1 cellular context compared by ENCODE assay signal in genomic region chr17:51372345-51373004, GRCh38.
TF ChIP-seq lines count a peak whose summit lies in the region.

No MANE protein-coding gene starts in this region.

TF ChIP-seq in K562, 482 proteins besides CTCF, POLR2A, EP300 and RAD21 (continued from another document and continues in another):
- TF ChIP-seq ZBTB40 (IDR thresholded peaks at IDR 0.05): peak; percentile 84
- TF ChIP-seq ZBTB40 (CRISPR knock-in tag; IDR thresholded peaks at IDR 0.05): no peak
- peak; percentile 86 for TF ChIP-seq GABPB1 (CRISPR knock-in tag; IDR thresholded peaks at IDR 0.05)
- TF ChIP-seq MBD2 (IDR thresholded peaks at IDR 0.05; ENCODE audit: borderline replicate concordance, low read depth): peak; percentile 53; the same call in 1 of the 2 replicates
- TF ChIP-seq POLR2H (tag; IDR thresholded peaks at IDR 0.05; ENCODE audit: low read depth): peak; percentile 51; the same call in 1 of the 2 replicates
- TF ChIP-seq TEAD4 (IDR thresholded peaks at IDR 0.05; ENCODE audit: low read length): peak; percentile 60
- TF ChIP-seq TEAD4 (CRISPR knock-in tag; IDR thresholded peaks at IDR 0.05; ENCODE audit: borderline replicate concordance): no peak
- no peak for TF ChIP-seq TGIF2 (CRISPR knock-in tag; IDR thresholded peaks at IDR 0.05)
- TF ChIP-seq VEZF1 (CRISPR knock-in tag; IDR thresholded peaks at IDR 0.05): peak; percentile 43; the same call in 1 of the 2 replicates
- TF ChIP-seq NFYB (IDR thresholded peaks at IDR 0.05; ENCODE audit: extremely low read depth, insufficient read length): peak; percentile 92
- TF ChIP-seq RUNX1 (IDR thresholded peaks at IDR 0.05; ENCODE audit: low read depth): no peak
- TF ChIP-seq RB1 (IDR thresholded peaks at IDR 0.05; ENCODE audit: low read depth): no peak
- TF ChIP-seq HCFC1 (IDR thresholded peaks at IDR 0.05; ENCODE audit: low read depth, low read length): peak; percentile 89
- no peak for TF ChIP-seq THAP12 (CRISPR knock-in tag; IDR thresholded peaks at IDR 0.05)
- TF ChIP-seq NR4A1 (CRISPR knock-in tag; IDR thresholded peaks at IDR 0.05): no peak
- 0 out of 2 replicates have a peak, but pooled peaks have one; percentile 52 for TF ChIP-seq NR4A1 (tag; IDR thresholded peaks at IDR 0.05)
- peak; percentile 60; the same call in 1 of the 2 replicates for TF ChIP-seq CBX1 (IDR thresholded peaks at IDR 0.05; ENCODE audit: low read depth)
- peak; percentile 60; the same call in 1 of the 2 replicates for TF ChIP-seq ZBTB12 (CRISPR knock-in tag; IDR thresholded peaks at IDR 0.05)
- peak; percentile 32 to 53 for TF ChIP-seq E2F6 (IDR thresholded peaks at IDR 0.05; ENCODE audit: borderline replicate concordance in 1 of 2, extremely low read depth in 1 of 2, insufficient read depth in 1 of 2, insufficient read length in 1 of 2, low read depth in 1 of 2, low read length in 1 of 2, poor library complexity in 1 of 2, severe bottlenecking in 1 of 2)
- peak; percentile 91 for TF ChIP-seq CREM (IDR thresholded peaks at IDR 0.05; ENCODE audit: low read depth)
- peak; percentile 56; the same call in 1 of the 2 replicates for TF ChIP-seq MEF2D (tag; conservative IDR thresholded peaks at IDR 0.05; ENCODE audit: low read depth)
- TF ChIP-seq RAD51 (IDR thresholded peaks at IDR 0.05; ENCODE audit: borderline replicate concordance, low read depth): peak; percentile 91
- no peak for TF ChIP-seq ZNF740 (CRISPR knock-in tag; IDR thresholded peaks at IDR 0.05)
- TF ChIP-seq ZNF740 (tag; IDR thresholded peaks at IDR 0.05): no peak
- TF ChIP-seq ATF3 (IDR thresholded peaks at IDR 0.05): peak; percentile 31; the same call in 1 of the 2 replicates
- TF ChIP-seq ATF3 (CRISPR knock-in tag; conservative IDR thresholded peaks at IDR 0.05): no peak
- TF ChIP-seq ZNF766 (CRISPR knock-in tag; conservative IDR thresholded peaks at IDR 0.05): peak; percentile 74; the same call in 1 of the 2 replicates
- TF ChIP-seq ZFP1 (CRISPR knock-in tag; IDR thresholded peaks at IDR 0.05): no peak
- TF ChIP-seq ZNF395 (CRISPR knock-in tag; IDR thresholded peaks at IDR 0.05): 0 out of 2 replicates have a peak, but pooled peaks have one; percentile 61
- TF ChIP-seq ZNF217 (CRISPR knock-in tag; IDR thresholded peaks at IDR 0.05): no peak
- peak; percentile 60 for TF ChIP-seq FOS (IDR thresholded peaks at IDR 0.05; ENCODE audit: extremely low read depth, insufficient read length)
- TF ChIP-seq SPI1 (IDR thresholded peaks at IDR 0.05; ENCODE audit: borderline replicate concordance, low read depth, low read length): peak; percentile 89
- TF ChIP-seq NR2C1 (IDR thresholded peaks at IDR 0.05): no peak
- 0 out of 2 replicates have a peak, but pooled peaks have one; percentile 23 for TF ChIP-seq NR2C1 (tag; IDR thresholded peaks at IDR 0.05)
- TF ChIP-seq ZFX (CRISPR knock-in tag; IDR thresholded peaks at IDR 0.05): peak; percentile 41; the same call in 1 of the 2 replicates
- peak; percentile 96 for TF ChIP-seq EHMT2 (IDR thresholded peaks at IDR 0.05)
- peak; percentile 42; the same call in 1 of the 2 replicates for TF ChIP-seq ZNF589 (CRISPR knock-in tag; IDR thresholded peaks at IDR 0.05; ENCODE audit: low read depth)
- peak; percentile 58; the same call in 1 of the 2 replicates for TF ChIP-seq CREB1 (IDR thresholded peaks at IDR 0.05)
- no peak; the same call in 1 of the 2 replicates for TF ChIP-seq CREB1 (CRISPR knock-in tag; IDR thresholded peaks at IDR 0.05)
- peak; percentile 96 for TF ChIP-seq ZNF12 (CRISPR knock-in tag; IDR thresholded peaks at IDR 0.05)
- no peak for TF ChIP-seq ZNF24 (IDR thresholded peaks at IDR 0.05)
- peak; percentile 97 for TF ChIP-seq USF2 (CRISPR knock-in tag; IDR thresholded peaks at IDR 0.05)
- peak; percentile 80 for TF ChIP-seq ZNF143 (CRISPR knock-in tag; IDR thresholded peaks at IDR 0.05)
- peak; percentile 94 for TF ChIP-seq USF1 (CRISPR knock-in tag; IDR thresholded peaks at IDR 0.05)
- TF ChIP-seq CREBBP (IDR thresholded peaks at IDR 0.05; ENCODE audit: low read depth, low read length): no peak
